16 cellular contexts compared by ENCODE assay signal in genomic region chr11:96178014-96178745, GRCh38.
DNase-seq lines count a peak whose midpoint lies in the region; ATAC-seq and TF ChIP-seq lines count a peak whose summit lies in the region.
"Had no signal": no experiment of that assay in that cellular context is flagged by ENCODE, and none has a peak within 500 bp of the region (broad histone marks: within the 10 kb centered on the region; RNA-seq: fewer than 3 reads in every experiment).

No MANE protein-coding gene starts in this region.

- H3K27me3 ChIP-seq in WERI-Rb-1 (ENCODE audit: insufficient read depth, low read depth, severe bottlenecking) (no peaks in the 10 kb centered on the region), smooth muscle cell (ENCODE audit: low read depth) (no peaks in the 10 kb centered on the region)
- H3K27me3 ChIP-seq: sigmoid colon had no signal

- H3K36me3 ChIP-seq in WERI-Rb-1 = no peaks in the 10 kb centered on the region; the same call in none of the 2 replicates
- H3K36me3 ChIP-seq in smooth muscle cell (ENCODE audit: low read depth) = no peaks in the 10 kb centered on the region
- H3K36me3 ChIP-seq: sigmoid colon had no signal

- peaks cover 5% of the 10 kb centered on the region for H3F3A ChIP-seq in smooth muscle cell (ENCODE audit: low read depth)

- peaks cover 23 to 43% of the 10 kb centered on the region in 2 donors for H3K36me3 Mint-ChIP-seq in activated naive CD4-positive, alpha-beta T cell treated with anti-CD3 and anti-CD28 coated beads, Interleukin-2, amount 50 U/mL, for 72 hours

- TF ChIP-seq CTCF in WERI-Rb-1 (IDR thresholded peaks at IDR 0.05; ENCODE audit: low read depth, low read length) (no peak), smooth muscle cell (IDR thresholded peaks at IDR 0.05; ENCODE audit: borderline replicate concordance, insufficient read depth, poor library complexity, severe bottlenecking) (no peak)

- 38% methylated on average over 10 of the region's 10 CpGs for WGBS in smooth muscle cell (ENCODE audit: low lambda C conversion rate)

- H3K9me3 Mint-ChIP-seq in activated naive CD4-positive, alpha-beta T cell treated with anti-CD3 and anti-CD28 coated beads, Interleukin-2, amount 50 U/mL, for 72 hours = peaks cover 0 to 11% of the 10 kb centered on the region in 2 donors
- H3K9me3 Mint-ChIP-seq: activated T-helper 1 cell treated with anti-CD3 and anti-CD28 coated beads, Interleukin-12 subunit alpha, Interleukin-12 subunit beta, Interleukin-2, Interleukin-4 antibody, amounts not matched to agents 30 ng/mL and 10 ng/mL and 1 ng/mL, durations not matched to agents 14 hours and 24 hours and 36 hours had no signal

- H3K4me1 ChIP-seq in smooth muscle cell (ENCODE audit: low read depth) = no peaks in the 10 kb centered on the region
- H3K4me1 ChIP-seq: sigmoid colon had no signal

- H3K9ac ChIP-seq in smooth muscle cell (ENCODE audit: low read depth) = no peak overlapping the region

- H3K9me3 ChIP-seq in WERI-Rb-1 (ENCODE audit: severe bottlenecking) = no peaks in the 10 kb centered on the region
- no peaks in the 10 kb centered on the region for H3K9me3 ChIP-seq in smooth muscle cell (replicated peaks; ENCODE audit: low read depth)
- H3K9me3 ChIP-seq: sigmoid colon had no signal

- H3K4me3 ChIP-seq in WERI-Rb-1 (ENCODE audit: low read depth, low read length) (no peak overlapping the region), smooth muscle cell (no peak overlapping the region)
- H3K4me3 ChIP-seq: sigmoid colon had no signal

- H3K27ac ChIP-seq in WERI-Rb-1 (peak overlapping the region; percentile 84), smooth muscle cell (ENCODE audit: low read depth) (peak overlapping the region; percentile 26)
- H3K27ac ChIP-seq: sigmoid colon had no signal

- H3K4me2 ChIP-seq in smooth muscle cell = peak overlapping the region; percentile 57

- peaks cover 72% of the 10 kb centered on the region for H3K79me2 ChIP-seq in smooth muscle cell (ENCODE audit: low read depth)

- peak; percentile 37 to 73 for ATAC-seq in activated naive CD4-positive, alpha-beta T cell treated with anti-CD3 and anti-CD28 coated beads, Interleukin-2, amount 50 U/mL, for 72 hours
- ATAC-seq: SK-N-SH treated with all-trans-retinoic acid at 6 μM for 48 hours had no signal

- DNase-seq in activated naive CD4-positive, alpha-beta T cell treated with anti-CD3 and anti-CD28 coated beads, Interleukin-2, amount 50 U/mL, for 72 hours (ENCODE audit: low spot score in 2 of 2) = no peak
- no peak for DNase-seq in activated naive CD4-positive, alpha-beta T cell (lab: John Stamatoyannopoulos, UW)
- DNase-seq in WERI-Rb-1 = peak; percentile 40
- peak; percentile 93 for DNase-seq in left kidney (ENCODE audit: low read depth, low spot score)
- no peak for DNase-seq in smooth muscle cell (lab: John Stamatoyannopoulos, UW; ENCODE audit: unreplicated experiment)
- no peak for DNase-seq in NCI-H146 (lab: John Stamatoyannopoulos, UW)
- DNase-seq in NCI-H446 (lab: John Stamatoyannopoulos, UW) = no peak
- DNase-seq in foreskin melanocyte = no peak
- DNase-seq: anterior cingulate cortex; kidney glomerular epithelial cell; NK-92 treated with Interleukin-12 subunit alpha and Interleukin-12 subunit beta, amount 100 ng/mL, for 24 hours; RPMI8226; sigmoid colon; stimulated activated CD4-positive, alpha-beta T cell treated with anti-CD3 and anti-CD28 coated beads, Interleukin-1b, Interleukin-23, amount 100 ng/mL, for 48 hours had no signal

- no peaks in the 10 kb centered on the region for H4K20me1 ChIP-seq in smooth muscle cell (ENCODE audit: low read depth)

- no peak overlapping the region for H2AFZ ChIP-seq in smooth muscle cell (ENCODE audit: low read depth)

- peak overlapping the region; percentile 77 to 94 for H3K27ac Mint-ChIP-seq in activated naive CD4-positive, alpha-beta T cell treated with anti-CD3 and anti-CD28 coated beads, Interleukin-2, amount 50 U/mL, for 72 hours

Comparison
In these comparisons a context has a peak if more than half of its experiments do, and no peak if none do; other contexts are left out.
1. DNase-seq: peak in WERI-Rb-1 (single experiment) and left kidney (single experiment); none in activated naive CD4-positive, alpha-beta T cell treated with anti-CD3 and anti-CD28 coated beads, Interleukin-2, amount 50 U/mL, for 72 hours (0 of 2), activated naive CD4-positive, alpha-beta T cell (0 of 4), smooth muscle cell (single experiment), NCI-H146 (single experiment), NCI-H446 (0 of 2) and foreskin melanocyte (single experiment).